2 cellular contexts compared by ENCODE assay signal in genomic region chr4:2166253-2166652, GRCh38.
A peak's percentile ranks its signal among the peaks of the same experiment; 100 is the strongest.
TF ChIP-seq lines count a peak whose summit lies in the region.

No MANE protein-coding gene starts in this region.

TF ChIP-seq in SK-N-SH, 30 proteins besides CTCF, POLR2A, EP300 and RAD21 (continued from another document):
- TF ChIP-seq ZBTB33 (IDR thresholded peaks at IDR 0.05; ENCODE audit: borderline replicate concordance, low read depth) (no peak), NRF1 (IDR thresholded peaks at IDR 0.05; ENCODE audit: low read depth, low read length) (no peak), TEAD4 (IDR thresholded peaks at IDR 0.05; ENCODE audit: borderline replicate concordance, insufficient read depth) (no peak), POLR2AphosphoS5 (IDR thresholded peaks at IDR 0.05; ENCODE audit: low read depth, low read length) (no peak), TCF12 (IDR thresholded peaks at IDR 0.05) (no peak), SIN3A (IDR thresholded peaks at IDR 0.05; ENCODE audit: borderline replicate concordance, low read depth, low read length) (no peak), GATA2 (CRISPR knock-in tag; IDR thresholded peaks at IDR 0.05) (peak; percentile 58)
- TF ChIP-seq, protein P1, sequence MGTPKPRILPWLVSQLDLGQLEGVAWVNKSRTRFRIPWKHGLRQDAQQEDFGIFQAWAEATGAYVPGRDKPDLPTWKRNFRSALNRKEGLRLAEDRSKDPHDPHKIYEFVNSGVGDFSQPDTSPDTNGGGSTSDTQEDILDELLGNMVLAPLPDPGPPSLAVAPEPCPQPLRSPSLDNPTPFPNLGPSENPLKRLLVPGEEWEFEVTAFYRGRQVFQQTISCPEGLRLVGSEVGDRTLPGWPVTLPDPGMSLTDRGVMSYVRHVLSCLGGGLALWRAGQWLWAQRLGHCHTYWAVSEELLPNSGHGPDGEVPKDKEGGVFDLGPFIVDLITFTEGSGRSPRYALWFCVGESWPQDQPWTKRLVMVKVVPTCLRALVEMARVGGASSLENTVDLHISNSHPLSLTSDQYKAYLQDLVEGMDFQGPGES (IDR thresholded peaks at IDR 0.05; ENCODE audit: low read depth, low read length) = no peak

TF ChIP-seq in SK-N-SH treated with all-trans-retinoic acid at 6 μM for 48 hours, 23 proteins besides CTCF, POLR2A, EP300 and RAD21 (continued from another document):
- TF ChIP-seq CSRNP3 (CRISPR knock-in tag; IDR thresholded peaks at IDR 0.05) = no peak
- TF ChIP-seq TSHZ2 (CRISPR knock-in tag; IDR thresholded peaks at IDR 0.05) = no peak
- no peak for TF ChIP-seq ZNF70 (CRISPR knock-in tag; IDR thresholded peaks at IDR 0.05)
- no peak for TF ChIP-seq OSR1 (CRISPR knock-in tag; IDR thresholded peaks at IDR 0.05)
- TF ChIP-seq ISL1 (CRISPR knock-in tag; IDR thresholded peaks at IDR 0.05) = no peak
- no peak for TF ChIP-seq PPARA (CRISPR knock-in tag; IDR thresholded peaks at IDR 0.05; ENCODE audit: borderline replicate concordance)
- TF ChIP-seq POU6F1 (CRISPR knock-in tag; IDR thresholded peaks at IDR 0.05; ENCODE audit: borderline replicate concordance, low read depth) = no peak
- TF ChIP-seq RARB (CRISPR knock-in tag; IDR thresholded peaks at IDR 0.05) = no peak
- TF ChIP-seq TOX (CRISPR knock-in tag; IDR thresholded peaks at IDR 0.05; ENCODE audit: borderline replicate concordance) = no peak
